8 cellular contexts compared by ENCODE assay signal in the genomic region with DNA sequence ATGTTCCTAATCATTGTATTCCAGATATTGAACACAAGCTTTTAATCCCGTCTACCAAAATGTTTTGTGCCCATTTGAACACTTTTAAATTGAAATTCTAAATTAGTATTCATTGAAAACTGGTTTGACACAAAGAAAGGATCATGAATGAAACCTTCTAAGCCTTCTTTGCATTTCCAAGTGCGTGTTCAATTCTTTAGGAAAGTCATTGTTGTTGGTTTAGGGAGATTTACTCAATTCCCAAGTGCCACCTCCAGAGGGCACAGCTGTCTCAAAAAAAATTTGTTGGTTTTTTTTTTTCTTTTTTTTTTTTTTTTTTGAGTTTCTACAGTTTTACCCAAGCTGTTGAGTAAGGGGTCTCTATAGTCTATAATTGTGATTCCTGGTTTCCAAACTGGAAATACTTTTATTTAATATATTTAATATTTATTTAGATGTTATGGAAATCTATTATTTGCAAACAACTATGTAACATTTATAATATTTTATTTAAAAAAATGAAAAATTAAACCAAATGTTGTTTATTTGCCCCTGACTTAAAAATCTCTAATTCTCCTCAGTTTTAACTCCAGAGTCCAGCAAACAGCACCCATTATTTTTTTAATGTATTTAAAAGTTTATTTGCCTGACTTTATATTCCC.
A peak's percentile ranks its signal among the peaks of the same experiment; 100 is the strongest.
DNase-seq lines count a peak whose midpoint lies in the region; ATAC-seq and TF ChIP-seq lines count a peak whose summit lies in the region.

No MANE protein-coding gene starts in this region.

- WGBS in heart right ventricle, 2 donors: 44 to 64% methylated on average over 2 of the region's 2 CpGs

- H3K27ac ChIP-seq in heart right ventricle: no peak overlapping the region

- no peaks in the 10 kb centered on the region for H3K9me3 ChIP-seq in heart right ventricle

- intact Hi-C loops in heart right ventricle (cut with DNase I) (loop anchor here in 9 of 10 donors (2.0 to 10.0 kb wide), 10 partner anchors 318 to 1410 kb away; no protein-coding TSS in a partner anchor), left cardiac atrium (cut with DNase I) (loop anchor here (5.0 to 10.0 kb wide), 3 partner anchors 318 to 1410 kb away; no protein-coding TSS in a partner anchor)

- H3K27me3 ChIP-seq in heart right ventricle: peaks cover 0 to 55% (median 23%) of the 10 kb centered on the region in 7 donors

- H3K36me3 ChIP-seq in heart right ventricle: no peaks in the 10 kb centered on the region

- no peak for DNase-seq in heart right ventricle
- no peak for DNase-seq in left cardiac atrium
- DNase-seq in NCI-H1105 treated with DMSO at 0.1 percent for 48 hours (lab: John Stamatoyannopoulos, UW): peak; percentile 83
- peak; percentile 5 for DNase-seq in activated naive CD8-positive, alpha-beta T cell treated with anti-CD3 and anti-CD28 coated beads, Interleukin-2, amount 50 U/mL, for 24 hours
- peak; percentile 12 for DNase-seq in iris pigment epithelial cell (ENCODE audit: low read depth)
- DNase-seq in NCI-H1048 (lab: John Stamatoyannopoulos, UW): no peak

- H3K4me1 Mint-ChIP-seq in activated naive CD8-positive, alpha-beta T cell treated with anti-CD3 and anti-CD28 coated beads, Interleukin-2, amount 50 U/mL, for 24 hours: peaks cover 4% of the 10 kb centered on the region

- no peak overlapping the region for H3K4me3 Mint-ChIP-seq in activated naive CD8-positive, alpha-beta T cell treated with anti-CD3 and anti-CD28 coated beads, Interleukin-2, amount 50 U/mL, for 24 hours

- H3K9me3 Mint-ChIP-seq in activated naive CD8-positive, alpha-beta T cell treated with anti-CD3 and anti-CD28 coated beads, Interleukin-2, amount 50 U/mL, for 24 hours: no peaks in the 10 kb centered on the region

- H3K27ac Mint-ChIP-seq in activated naive CD8-positive, alpha-beta T cell treated with anti-CD3 and anti-CD28 coated beads, Interleukin-2, amount 50 U/mL, for 24 hours: no peak overlapping the region

- H3K4me1 ChIP-seq in heart right ventricle: peaks cover 0 to 8% (median 6%) of the 10 kb centered on the region in 9 donors

- no peak overlapping the region for H3K4me3 ChIP-seq in heart right ventricle

- peak in 6 of 9 donors; percentile 42 to 60 (median 44) for TF ChIP-seq CTCF in heart right ventricle (IDR thresholded peaks at IDR 0.05)

- no peak for ATAC-seq in heart right ventricle
- no peak for ATAC-seq in left cardiac atrium
- no peak for ATAC-seq in activated naive CD8-positive, alpha-beta T cell treated with anti-CD3 and anti-CD28 coated beads, Interleukin-2, amount 50 U/mL, for 24 hours
- no peak for ATAC-seq in HG02840 (IDR thresholded peaks at IDR 0.05; ENCODE audit: low FRiP score, unreplicated experiment)
- ATAC-seq in HG03280 (IDR thresholded peaks at IDR 0.05; ENCODE audit: unreplicated experiment): no peak

- H3K36me3 Mint-ChIP-seq in activated naive CD8-positive, alpha-beta T cell treated with anti-CD3 and anti-CD28 coated beads, Interleukin-2, amount 50 U/mL, for 24 hours (ENCODE audit: low read depth): no peaks in the 10 kb centered on the region

- peaks cover 36% of the 10 kb centered on the region for H3K27me3 Mint-ChIP-seq in activated naive CD8-positive, alpha-beta T cell treated with anti-CD3 and anti-CD28 coated beads, Interleukin-2, amount 50 U/mL, for 24 hours

Comparison
In these comparisons a context has a peak if more than half of its experiments do, and no peak if none do; other contexts are left out.
1. DNase-seq: peak in NCI-H1105 treated with DMSO at 0.1 percent for 48 hours (single experiment), activated naive CD8-positive, alpha-beta T cell treated with anti-CD3 and anti-CD28 coated beads, Interleukin-2, amount 50 U/mL, for 24 hours (single experiment) and iris pigment epithelial cell (single experiment); none in heart right ventricle (0 of 2), left cardiac atrium (single experiment) and NCI-H1048 (single experiment).